Comparison of ENCODE assay signal across 9 cellular contexts in the genomic region with DNA sequence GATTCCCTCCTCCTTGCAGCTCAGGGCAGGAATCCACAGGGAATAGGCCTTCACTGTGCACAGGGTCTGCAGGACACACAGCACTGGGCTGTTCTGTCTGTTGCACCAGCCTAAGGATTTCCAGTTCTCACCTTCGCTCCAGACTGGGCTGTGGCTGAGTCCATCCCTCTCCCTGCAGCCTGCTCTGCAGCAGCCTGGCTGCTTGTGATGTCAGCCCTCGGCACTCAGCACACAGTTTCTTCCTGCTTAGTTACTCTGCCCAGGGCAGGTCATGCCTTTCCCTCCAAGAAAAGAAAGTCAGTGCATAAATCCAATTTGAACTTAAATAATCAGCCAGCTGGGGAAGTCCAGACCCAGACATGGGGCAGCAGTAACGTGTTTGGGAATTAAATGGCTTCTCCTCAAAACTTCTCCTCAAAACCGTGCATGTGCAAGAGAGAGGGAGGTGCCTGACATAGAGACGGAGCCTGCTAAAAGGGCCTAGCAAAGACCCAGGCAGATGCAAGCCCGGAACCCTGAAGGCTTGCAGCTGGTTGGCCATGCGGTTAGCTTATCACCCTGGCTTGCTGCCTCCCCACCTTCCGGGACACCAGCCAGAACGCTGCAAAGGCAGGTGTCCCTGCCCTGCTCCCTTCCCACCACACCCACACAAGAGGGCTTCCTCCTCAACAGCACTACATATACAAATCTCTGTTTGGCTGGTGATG. TPM values are rescaled to one million over a fixed set of nuclear protein-coding genes. Genes with fewer than 3 reads are reported as not detected.
DNase-seq lines count a peak whose midpoint lies in the region; ATAC-seq, FAIRE-seq and TF ChIP-seq lines count a peak whose summit lies in the region.
"Had no signal": no experiment of that assay in that cellular context is flagged by ENCODE, and none has a peak within 500 bp of the region (broad histone marks: within the 10 kb centered on the region; RNA-seq: fewer than 3 reads in every experiment).

No MANE protein-coding gene starts in this region.

- H3K36me3 ChIP-seq in left ventricle myocardium inferior: no peaks in the 10 kb centered on the region
- no peaks in the 10 kb centered on the region for H3K36me3 ChIP-seq in thyroid gland
- H3K36me3 ChIP-seq in GM23338 (ENCODE audit: insufficient read depth): no peaks in the 10 kb centered on the region

- FAIRE-seq in GM12891 (lab: Jason Lieb, UNC): no peak

- WGBS in thyroid gland, 2 donors: 62 to 67% methylated on average over 6 to 8 of the region's 9 CpGs

- no peak overlapping the region for H2AFZ ChIP-seq in GM23338

- peak overlapping the region; percentile 58 for H3K27ac Mint-ChIP-seq in T-helper 2 cell treated with Interferon-gamma antibody and Interleukin-4, amounts not matched to agents 5 μg/mL and 100 μg/mL, for 36 hours
- H3K27ac Mint-ChIP-seq in GM23338: no peak overlapping the region

- H3F3A ChIP-seq in GM23338 (replicated peaks; ENCODE audit: low read depth): no peaks in the 10 kb centered on the region

- TF ChIP-seq POLR2A in thyroid gland (IDR thresholded peaks at IDR 0.05) (no peak), GM12891 (IDR thresholded peaks at IDR 0.05; ENCODE audit: low read depth, low read length) (no peak)

- TF ChIP-seq CTCF in left ventricle myocardium inferior (IDR thresholded peaks at IDR 0.05; ENCODE audit: borderline replicate concordance): no peak
- no peak for TF ChIP-seq CTCF in thyroid gland (IDR thresholded peaks at IDR 0.05)
- TF ChIP-seq CTCF in GM23338 (conservative IDR thresholded peaks at IDR 0.05; ENCODE audit: low read depth in 2 of 2): no peak

- no peaks in the 10 kb centered on the region for H3K79me2 ChIP-seq in GM23338 (replicated peaks; ENCODE audit: insufficient read depth)

- peaks cover 19% of the 10 kb centered on the region for H3K4me1 Mint-ChIP-seq in T-helper 2 cell treated with Interferon-gamma antibody and Interleukin-4, amounts not matched to agents 5 μg/mL and 100 μg/mL, for 36 hours (ENCODE audit: low read depth)
- H3K4me1 Mint-ChIP-seq in GM23338: peaks cover 15% of the 10 kb centered on the region; the same call in 2 of the 3 replicates

- H3K4me3 ChIP-seq in left ventricle myocardium inferior (no peak overlapping the region), thyroid gland (replicated peaks in 1 of 3) (no peak overlapping the region), GM23338 (no peak overlapping the region)

- no peaks in the 10 kb centered on the region for H3K27me3 Mint-ChIP-seq in T-helper 2 cell treated with Interferon-gamma antibody and Interleukin-4, amounts not matched to agents 5 μg/mL and 100 μg/mL, for 36 hours (ENCODE audit: low read depth)
- H3K27me3 Mint-ChIP-seq in GM23338 (ENCODE audit: insufficient read depth, low read depth, poor library complexity): peaks cover 11% of the 10 kb centered on the region

- no peak overlapping the region for H3K27ac ChIP-seq in left ventricle myocardium inferior (replicated peaks)
- no peak overlapping the region for H3K27ac ChIP-seq in thyroid gland
- H3K27ac ChIP-seq in GM23338 (ENCODE audit: low read depth): no peak overlapping the region

- H3K27me3 ChIP-seq in left ventricle myocardium inferior (ENCODE audit: low read depth) (peaks cover 53% of the 10 kb centered on the region), thyroid gland (no peaks in the 10 kb centered on the region), GM23338 (ENCODE audit: insufficient read depth) (no peaks in the 10 kb centered on the region)

- H4K20me1 ChIP-seq in GM23338 (replicated peaks; ENCODE audit: insufficient read depth): no peaks in the 10 kb centered on the region

- no peak for DNase-seq in left ventricle myocardium superior
- DNase-seq in left ventricle myocardium inferior: no peak
- DNase-seq in T-helper 2 cell treated with Interferon-gamma antibody and Interleukin-4, amounts not matched to agents 5 μg/mL and 100 μg/mL, for 36 hours (ENCODE audit: low spot score): peak; percentile 10
- DNase-seq in central memory CD4-positive, alpha-beta T cell: peak; percentile 71
- DNase-seq in thyroid gland: peak; percentile 31 to 41
- no peak for DNase-seq in GM23338 (ENCODE audit: low spot score)
- DNase-seq in GM12891 (ENCODE audit: insufficient read length, low spot score): no peak

- H3K4me3 Mint-ChIP-seq in T-helper 2 cell treated with Interferon-gamma antibody and Interleukin-4, amounts not matched to agents 5 μg/mL and 100 μg/mL, for 36 hours: peak overlapping the region; percentile 54
- no peak overlapping the region for H3K4me3 Mint-ChIP-seq in GM23338

- no peak overlapping the region for H3K4me2 ChIP-seq in GM23338

- H3K9me2 ChIP-seq in GM23338 (ENCODE audit: insufficient read depth): no peaks in the 10 kb centered on the region

- no peaks in the 10 kb centered on the region for H3K36me3 Mint-ChIP-seq in T-helper 2 cell treated with Interferon-gamma antibody and Interleukin-4, amounts not matched to agents 5 μg/mL and 100 μg/mL, for 36 hours (ENCODE audit: low read depth)
- no peaks in the 10 kb centered on the region for H3K36me3 Mint-ChIP-seq in GM23338 (ENCODE audit: low read depth)

- no peaks in the 10 kb centered on the region for H3K9me3 Mint-ChIP-seq in T-helper 2 cell treated with Interferon-gamma antibody and Interleukin-4, amounts not matched to agents 5 μg/mL and 100 μg/mL, for 36 hours
- no peaks in the 10 kb centered on the region for H3K9me3 Mint-ChIP-seq in GM23338

- intact Hi-C loops in left ventricle myocardium superior (cut with micrococcal nuclease) (loop anchor here (10.0 kb wide), 1 partner anchor 287 kb away; no protein-coding TSS in a partner anchor), left ventricle myocardium inferior (cut with micrococcal nuclease) (loop anchor here (10.0 kb wide), 1 partner anchor 287 kb away; no protein-coding TSS in a partner anchor), thyroid gland (cut with DNase I) (loop anchor here (5.0 kb wide), 1 partner anchor 284 kb away; no protein-coding TSS in a partner anchor)

- peaks cover 10% of the 10 kb centered on the region for H3K4me1 ChIP-seq in left ventricle myocardium inferior
- H3K4me1 ChIP-seq in thyroid gland: peaks cover 0 to 37% of the 10 kb centered on the region in 2 donors
- no peaks in the 10 kb centered on the region for H3K4me1 ChIP-seq in GM23338 (ENCODE audit: insufficient read depth)

- peak; percentile 42 for ATAC-seq in left ventricle myocardium superior
- no peak for ATAC-seq in GM19324 (IDR thresholded peaks at IDR 0.05; ENCODE audit: low FRiP score, unreplicated experiment)
- no peak for ATAC-seq in GM23338

- H3K9me3 ChIP-seq in left ventricle myocardium inferior (replicated peaks) (no peaks in the 10 kb centered on the region), thyroid gland (no peaks in the 10 kb centered on the region)

TF ChIP-seq in GM23338, 12 proteins besides CTCF, POLR2A, EP300 and RAD21 (continues in another document):
- TF ChIP-seq JUNB (IDR thresholded peaks at IDR 0.05; ENCODE audit: unreplicated experiment): no peak
- no peak for TF ChIP-seq CREB1 (CRISPR knock-in tag; IDR thresholded peaks at IDR 0.05; ENCODE audit: low read depth)
- no peak for TF ChIP-seq POLR2AphosphoS5 (IDR thresholded peaks at IDR 0.05; ENCODE audit: low read depth)

TF ChIP-seq in GM12891, 5 proteins besides CTCF, POLR2A, EP300 and RAD21:
- TF ChIP-seq SPI1 (IDR thresholded peaks at IDR 0.05; ENCODE audit: low read depth, low read length) (no peak), TAF1 (IDR thresholded peaks at IDR 0.05; ENCODE audit: low read depth, low read length) (no peak), POU2F2 (IDR thresholded peaks at IDR 0.05; ENCODE audit: low read depth, low read length) (no peak), POLR2AphosphoS5 (IDR thresholded peaks at IDR 0.05; ENCODE audit: low read depth, low read length) (no peak), PAX5 (IDR thresholded peaks at IDR 0.05; ENCODE audit: insufficient read depth, low read length, severe bottlenecking) (no peak)
TF ChIP-seq in GM12891: peak in this region for 0.

RNA-seq across cellular contexts. Expression of a gene that starts 10.9 kb away (rescaled TPM):
- total RNA-seq in left ventricle myocardium superior: not detected
- not detected for total RNA-seq in left ventricle myocardium inferior
- not detected for total RNA-seq in thyroid gland
- not detected in 2 replicates for total RNA-seq in GM23338 (2014; rRNA removed; shearing (Covaris generic))
- polyA plus RNA-seq in GM23338 (2016; fragmentation: Nextera tagmentation; extraction: Ambion mirVana): not detected in 2 replicates
- not detected for polyA plus RNA-seq in GM12891 (2012; ENCODE audit: low read depth, missing spikeins)
- total RNA-seq: kidney epithelial cell had no signal

RNA-seq across cellular contexts. Expression of a gene that starts 11.3 kb away (rescaled TPM):
- total RNA-seq in left ventricle myocardium superior: 0.32 TPM
- 0.22 TPM for total RNA-seq in left ventricle myocardium inferior
- total RNA-seq in thyroid gland: 1 to 10 TPM; 3.6 to 9.6 (median 7.3) TPM
- 0.21 and 0.43 TPM in 2 replicates for total RNA-seq in GM23338 (2014; rRNA removed; shearing (Covaris generic))
- polyA plus RNA-seq in GM23338 (2016; fragmentation: Nextera tagmentation; extraction: Ambion mirVana): not detected in 2 replicates
- not detected for polyA plus RNA-seq in GM12891 (2012; ENCODE audit: low read depth, missing spikeins)
- total RNA-seq: kidney epithelial cell had no signal

RNA-seq across cellular contexts. Expression of a gene that starts 36.8 kb away (rescaled TPM):
- not detected for total RNA-seq in left ventricle myocardium superior
- total RNA-seq in left ventricle myocardium inferior: not detected
- not detected for total RNA-seq in thyroid gland
- total RNA-seq in GM23338 (2014; rRNA removed; shearing (Covaris generic)): not detected in 2 replicates
- not detected in 2 replicates for polyA plus RNA-seq in GM23338 (2016; fragmentation: Nextera tagmentation; extraction: Ambion mirVana)
- not detected for polyA plus RNA-seq in GM12891 (2012; ENCODE audit: low read depth, missing spikeins)
- total RNA-seq: kidney epithelial cell had no signal

Comparison
In these comparisons a context has a peak if more than half of its experiments do, and no peak if none do; other contexts are left out.
1. DNase-seq: peak in T-helper 2 cell treated with Interferon-gamma antibody and Interleukin-4, amounts not matched to agents 5 μg/mL and 100 μg/mL, for 36 hours (single experiment), central memory CD4-positive, alpha-beta T cell (single experiment) and thyroid gland (2 of 2); none in left ventricle myocardium superior (single experiment), left ventricle myocardium inferior (single experiment), GM23338 (single experiment) and GM12891 (single experiment).